Comparison of ENCODE assay signal across 19 cellular contexts in the genomic region with DNA sequence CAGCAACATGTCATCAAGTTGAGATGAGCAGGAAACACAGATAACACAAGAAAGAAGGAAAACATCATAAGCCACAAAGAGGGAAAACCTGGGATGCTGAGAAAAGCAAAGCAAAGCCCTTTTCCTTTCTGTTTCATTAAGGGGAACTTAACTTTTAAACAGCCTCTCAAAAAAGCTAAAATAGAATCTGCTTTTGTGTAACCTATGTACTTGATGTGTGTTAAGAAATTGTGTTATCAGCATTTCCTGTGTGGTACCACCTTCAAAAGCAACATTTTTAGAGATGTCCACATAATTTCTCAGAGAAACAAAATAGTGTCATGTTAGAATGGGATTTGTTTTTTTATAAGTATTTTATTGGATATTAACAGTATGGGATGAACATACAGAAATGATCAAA.
DNase-seq lines count a peak whose midpoint lies in the region; ATAC-seq and TF ChIP-seq lines count a peak whose summit lies in the region.
"Had no signal": no experiment of that assay in that cellular context is flagged by ENCODE, and none has a peak within 500 bp of the region (broad histone marks: within the 10 kb centered on the region; RNA-seq: fewer than 3 reads in every experiment).

No MANE protein-coding gene starts in this region.

- DNase-seq in heart left ventricle (no peak), Right ventricle myocardium superior (no peak), endodermal cell (no peak), tibial artery (no peak), NCI-H1436 (lab: John Stamatoyannopoulos, UW) (no peak)
- DNase-seq in stimulated activated naive CD8-positive, alpha-beta T cell treated with anti-CD3 and anti-CD28 coated beads, Interleukin-15, Interleukin-2, amounts not matched to agents 100 U/mL and 50 U/mL, for 24 hours = no peak
- DNase-seq: 8988T; activated CD4-positive, alpha-beta T cell treated with anti-CD3 and anti-CD28 coated beads for 36 hours; NCI-H1105 treated with DMSO at 0.1 percent for 48 hours; pancreas; stimulated activated CD4-positive, alpha-beta T cell treated with anti-CD3 and anti-CD28 coated beads, Interleukin-4, amount 100 ng/mL, for 1 hour; stimulated activated naive CD8-positive, alpha-beta T cell treated with anti-CD3 and anti-CD28 coated beads, Interleukin-15, amount 100 ng/mL, for 72 hours had no signal

- H3K27ac ChIP-seq in heart left ventricle (peak overlapping the region in 10 of 12 donors; percentile 30 to 76 (median 60)), endodermal cell (ENCODE audit: low read depth, low read length) (peak overlapping the region; percentile 73), tibial artery (peak overlapping the region; percentile 21 to 45)
- H3K27ac ChIP-seq: pancreas, skin epidermis had no signal

- H3K9me3 Mint-ChIP-seq in endodermal cell = no peaks in the 10 kb centered on the region
- H3K9me3 Mint-ChIP-seq: activated naive CD4-positive, alpha-beta T cell treated with anti-CD3 and anti-CD28 coated beads, Interleukin-2, amount 50 U/mL, for 72 hours; stimulated activated naive CD8-positive, alpha-beta T cell treated with anti-CD3 and anti-CD28 coated beads, Interleukin-15, amount 100 ng/mL, for 72 hours had no signal

- H3K36me3 Mint-ChIP-seq in endodermal cell (ENCODE audit: low read depth) = no peaks in the 10 kb centered on the region
- H3K36me3 Mint-ChIP-seq: activated naive CD4-positive, alpha-beta T cell treated with anti-CD3 and anti-CD28 coated beads, Interleukin-2, amount 50 U/mL, for 72 hours had no signal

- TF ChIP-seq CTCF in heart left ventricle (IDR thresholded peaks at IDR 0.05) (no peak), endodermal cell (conservative IDR thresholded peaks at IDR 0.05) (no peak), tibial artery (IDR thresholded peaks at IDR 0.05) (no peak)

- H2AFZ ChIP-seq in neuron (ENCODE audit: low read depth, low read length) = peak overlapping the region; percentile 7

- no peak overlapping the region for H3K9ac ChIP-seq in endodermal cell (ENCODE audit: extremely low read depth, low read length, poor library complexity, severe bottlenecking)

- H3K4me1 ChIP-seq in heart left ventricle (peaks cover 0 to 24% (median 7%) of the 10 kb centered on the region in 12 donors), endodermal cell (ENCODE audit: control insufficient read depth, insufficient read depth, low read length) (no peaks in the 10 kb centered on the region), neuron (ENCODE audit: insufficient read depth, low read length) (no peaks in the 10 kb centered on the region), tibial artery (peaks cover 0 to 20% (median 5%) of the 10 kb centered on the region in 4 donors)
- H3K4me1 ChIP-seq: pancreas had no signal

- intact Hi-C loops in heart left ventricle (cut with DNase I) = no loop called here
- intact Hi-C loops in Right ventricle myocardium superior (cut with DNase I) = no loop called here
- intact Hi-C loops in tibial artery (cut with DNase I; ENCODE audit: low total_unique reads) = no loop called here

- H3K9me3 ChIP-seq in heart left ventricle = no peaks in the 10 kb centered on the region
- H3K9me3 ChIP-seq in endodermal cell (ENCODE audit: control insufficient read depth, low read length) = no peaks in the 10 kb centered on the region
- H3K9me3 ChIP-seq in neuron (ENCODE audit: low read length) = no peaks in the 10 kb centered on the region
- H3K9me3 ChIP-seq in tibial artery = no peaks in the 10 kb centered on the region
- H3K9me3 ChIP-seq: pancreas had no signal

- H3K4me3 ChIP-seq in heart left ventricle = peak overlapping the region in 2 of 12 donors; percentile 3 to 10
- no peak overlapping the region for H3K4me3 ChIP-seq in endodermal cell (ENCODE audit: low read length)
- no peak overlapping the region for H3K4me3 ChIP-seq in neuron (ENCODE audit: low read length)
- H3K4me3 ChIP-seq in tibial artery = peak overlapping the region in 1 of 2 donors; percentile 24
- H3K4me3 ChIP-seq: pancreas, skin epidermis had no signal

- peak overlapping the region; percentile 29 for H3K27ac Mint-ChIP-seq in endodermal cell
- H3K27ac Mint-ChIP-seq: activated CD4-positive, alpha-beta T cell treated with anti-CD3 and anti-CD28 coated beads for 36 hours; B cell; stimulated activated naive CD8-positive, alpha-beta T cell treated with anti-CD3 and anti-CD28 coated beads, Interleukin-15, amount 100 ng/mL, for 72 hours had no signal

- H3K4me1 Mint-ChIP-seq in endodermal cell = peaks cover 15% of the 10 kb centered on the region
- H3K4me1 Mint-ChIP-seq: activated CD4-positive, alpha-beta T cell treated with anti-CD3 and anti-CD28 coated beads for 36 hours; B cell; stimulated activated naive CD8-positive, alpha-beta T cell treated with anti-CD3 and anti-CD28 coated beads, Interleukin-15, amount 100 ng/mL, for 72 hours had no signal

- ATAC-seq in heart left ventricle (no peak), Right ventricle myocardium superior (ENCODE audit: poor library complexity) (no peak), GM21576 (IDR thresholded peaks at IDR 0.05; ENCODE audit: unreplicated experiment) (no peak)
- ATAC-seq in stimulated activated naive CD8-positive, alpha-beta T cell treated with anti-CD3 and anti-CD28 coated beads, Interleukin-15, Interleukin-2, amounts not matched to agents 100 U/mL and 50 U/mL, for 24 hours = no peak
- ATAC-seq: activated CD4-positive, alpha-beta T cell treated with anti-CD3 and anti-CD28 coated beads for 36 hours; activated naive CD4-positive, alpha-beta T cell treated with anti-CD3 and anti-CD28 coated beads, Interleukin-2, amount 50 U/mL, for 72 hours; HCT116; left lobe of liver; stimulated activated naive CD8-positive, alpha-beta T cell treated with anti-CD3 and anti-CD28 coated beads, Interleukin-15, amount 100 ng/mL, for 72 hours had no signal

- H3K4me3 Mint-ChIP-seq in endodermal cell = no peak overlapping the region
- H3K4me3 Mint-ChIP-seq: activated CD4-positive, alpha-beta T cell treated with anti-CD3 and anti-CD28 coated beads for 36 hours; B cell; stimulated activated naive CD8-positive, alpha-beta T cell treated with anti-CD3 and anti-CD28 coated beads, Interleukin-15, amount 100 ng/mL, for 72 hours had no signal

- no peaks in the 10 kb centered on the region for H3K27me3 ChIP-seq in heart left ventricle
- no peaks in the 10 kb centered on the region for H3K27me3 ChIP-seq in endodermal cell (ENCODE audit: control insufficient read depth, insufficient read depth, low read length, poor library complexity, severe bottlenecking)
- no peaks in the 10 kb centered on the region for H3K27me3 ChIP-seq in neuron (ENCODE audit: insufficient read depth, low read length)
- H3K27me3 ChIP-seq in tibial artery = no peaks in the 10 kb centered on the region
- H3K27me3 ChIP-seq: pancreas had no signal

- H3K36me3 ChIP-seq in heart left ventricle (no peaks in the 10 kb centered on the region), endodermal cell (ENCODE audit: control insufficient read depth, insufficient read depth, low read length) (no peaks in the 10 kb centered on the region), neuron (ENCODE audit: insufficient read depth, low read length) (no peaks in the 10 kb centered on the region), tibial artery (no peaks in the 10 kb centered on the region)
- H3K36me3 ChIP-seq: pancreas had no signal

- no peak for TF ChIP-seq POLR2A in heart left ventricle (IDR thresholded peaks at IDR 0.05)

- H3K27me3 Mint-ChIP-seq in endodermal cell (ENCODE audit: insufficient read depth) = no peaks in the 10 kb centered on the region
